In the genomic region with DNA sequence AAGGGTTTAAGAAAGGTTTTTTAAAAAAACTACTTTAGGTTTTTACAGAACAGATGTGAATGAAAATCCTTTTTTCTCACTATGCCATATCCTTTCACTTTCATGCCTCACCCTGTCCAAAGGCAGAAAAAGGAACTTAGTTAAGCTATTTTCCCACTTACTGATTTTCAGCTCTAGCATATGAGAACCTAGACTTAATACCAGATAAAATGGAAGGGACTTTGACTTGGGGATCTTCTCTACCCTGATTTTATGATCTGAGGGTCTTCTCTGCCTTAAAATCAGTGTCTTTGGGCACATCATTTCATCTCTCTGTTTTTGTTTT, we compare ENCODE assay signal across 12 cellular contexts. TPM values are rescaled to one million over a fixed set of nuclear protein-coding genes. Genes with fewer than 3 reads are reported as not detected.
DNase-seq lines count a peak whose midpoint lies in the region; ATAC-seq and TF ChIP-seq lines count a peak whose summit lies in the region.
"Had no signal": no experiment of that assay in that cellular context is flagged by ENCODE, and none has a peak within 500 bp of the region (broad histone marks: within the 10 kb centered on the region; RNA-seq: fewer than 3 reads in every experiment).

No MANE protein-coding gene starts in this region.

- TF ChIP-seq POLR2A in body of pancreas (IDR thresholded peaks at IDR 0.05) (no peak), upper lobe of left lung (IDR thresholded peaks at IDR 0.05) (no peak)

- no peaks in the 10 kb centered on the region for H3K36me3 ChIP-seq in body of pancreas (replicated peaks in 1 of 2; ENCODE audit: insufficient read depth in 1 of 2, low read depth in 2 of 2)
- H3K36me3 ChIP-seq in lower lobe of right lung: no peaks in the 10 kb centered on the region
- H3K36me3 ChIP-seq in upper lobe of left lung: no peaks in the 10 kb centered on the region
- H3K36me3 ChIP-seq: pancreas had no signal

- intact Hi-C loops in body of pancreas (cut with DNase I): no loop called here
- intact Hi-C loops in lower lobe of right lung (cut with DNase I): no loop called here

- H3K27me3 ChIP-seq in body of pancreas (no peaks in the 10 kb centered on the region), lower lobe of right lung (ENCODE audit: low read depth) (no peaks in the 10 kb centered on the region), upper lobe of left lung (no peaks in the 10 kb centered on the region)
- H3K27me3 ChIP-seq: pancreas had no signal

- peaks cover 47% of the 10 kb centered on the region for H3K4me1 Mint-ChIP-seq in activated T-cell treated with anti-CD3 and anti-CD28 coated beads, Interleukin-2, amount 50 U/mL, for 72 hours (ENCODE audit: low read depth)

- no peaks in the 10 kb centered on the region for H3K27me3 Mint-ChIP-seq in activated T-cell treated with anti-CD3 and anti-CD28 coated beads, Interleukin-2, amount 50 U/mL, for 72 hours (ENCODE audit: low read depth)

- no peak for TF ChIP-seq EP300 in upper lobe of left lung (IDR thresholded peaks at IDR 0.05)

- peak overlapping the region; percentile 98 for H3K27ac Mint-ChIP-seq in activated T-cell treated with anti-CD3 and anti-CD28 coated beads, Interleukin-2, amount 50 U/mL, for 72 hours

- peaks cover 63% of the 10 kb centered on the region for H3K4me1 ChIP-seq in body of pancreas
- H3K4me1 ChIP-seq in lower lobe of right lung: peaks cover 90% of the 10 kb centered on the region
- peaks cover 68 to 77% (median 72%) of the 10 kb centered on the region in 4 donors for H3K4me1 ChIP-seq in upper lobe of left lung

- TF ChIP-seq CTCF in body of pancreas (IDR thresholded peaks at IDR 0.05) (no peak), lower lobe of right lung (IDR thresholded peaks at IDR 0.05) (no peak), upper lobe of left lung (IDR thresholded peaks at IDR 0.05) (no peak), GM20000 (IDR thresholded peaks at IDR 0.05; ENCODE audit: extremely low read depth, missing control alignments) (no peak)

- ATAC-seq in activated T-cell treated with anti-CD3 and anti-CD28 coated beads, Interleukin-2, amount 50 U/mL, for 72 hours (replicated peaks in 1 of 2): no peak
- ATAC-seq in body of pancreas (no peak), lower lobe of right lung (no peak), upper lobe of left lung (ENCODE audit: low FRiP score in 2 of 2) (peak in 1 of 2 donors; percentile 30), left lobe of liver (no peak)

- H3K27ac ChIP-seq in body of pancreas: peak overlapping the region; percentile 52 to 77 (median 62)
- peak overlapping the region; percentile 75 for H3K27ac ChIP-seq in lower lobe of right lung
- H3K27ac ChIP-seq in upper lobe of left lung: peak overlapping the region; percentile 69 to 79 (median 74)

- no peaks in the 10 kb centered on the region for H3K9me3 ChIP-seq in body of pancreas
- no peaks in the 10 kb centered on the region for H3K9me3 ChIP-seq in lower lobe of right lung
- no peaks in the 10 kb centered on the region for H3K9me3 ChIP-seq in upper lobe of left lung
- H3K9me3 ChIP-seq: pancreas had no signal

- H3K4me3 Mint-ChIP-seq in activated T-cell treated with anti-CD3 and anti-CD28 coated beads, Interleukin-2, amount 50 U/mL, for 72 hours: peak overlapping the region; percentile 67 to 93

- no peaks in the 10 kb centered on the region for H3K9me3 Mint-ChIP-seq in activated T-cell treated with anti-CD3 and anti-CD28 coated beads, Interleukin-2, amount 50 U/mL, for 72 hours

- no peak overlapping the region for H3K4me3 ChIP-seq in body of pancreas
- H3K4me3 ChIP-seq in lower lobe of right lung: no peak overlapping the region
- H3K4me3 ChIP-seq in upper lobe of left lung: no peak overlapping the region
- H3K4me3 ChIP-seq: pancreas had no signal

- DNase-seq in activated T-cell treated with anti-CD3 and anti-CD28 coated beads, Interleukin-2, amount 50 U/mL, for 72 hours: no peak
- DNase-seq in activated T-cell treated with anti-CD3 and anti-CD28 coated beads, Interleukin-2, amount 50 U/mL, for 48 hours: no peak
- no peak for DNase-seq in body of pancreas
- no peak for DNase-seq in lower lobe of right lung
- no peak for DNase-seq in upper lobe of left lung
- DNase-seq in AG20443 (ENCODE audit: low spot score): no peak
- no peak for DNase-seq in left lobe of liver (ENCODE audit: low spot score)
- no peak for DNase-seq in GM20000 (ENCODE audit: low spot score)
- DNase-seq: cerebellar nuclear complex, hippocampal formation, NCI-H1694 treated with DMSO at 0.1 percent for 48 hours had no signal

- H3K36me3 Mint-ChIP-seq in activated T-cell treated with anti-CD3 and anti-CD28 coated beads, Interleukin-2, amount 50 U/mL, for 72 hours (ENCODE audit: insufficient read depth in 2 of 2): peaks cover 0 to 3% of the 10 kb centered on the region in 2 donors

RNA-seq across cellular contexts. Expression of gene FNIP2, which starts 42.4 kb away (rescaled TPM):
- total RNA-seq in activated T-cell treated with anti-CD3 and anti-CD28 coated beads, Interleukin-2, amount 50 U/mL, for 72 hours: 10 to 100 TPM; 12.7 to 20.1 TPM
- total RNA-seq in body of pancreas (10 to 100 TPM; 26.7 to 38.2 TPM), lower lobe of right lung (90.7 TPM), upper lobe of left lung (100 to 1,000 TPM in 1 of 6 donors, 10 to 100 TPM in 5; 70.4 to 103 (median 83.2) TPM), left lobe of liver (60.8 TPM)
